8 cellular contexts compared by ENCODE assay signal in genomic region chr1:119549719-119550141, GRCh38. TPM values are rescaled to one million over a fixed set of nuclear protein-coding genes. Genes with fewer than 3 reads are reported as not detected.
DNase-seq lines count a peak whose midpoint lies in the region; ATAC-seq and TF ChIP-seq lines count a peak whose summit lies in the region.

No MANE protein-coding gene starts in this region.

- peak; percentile 29 for DNase-seq in activated CD4-positive, alpha-beta T cell treated with anti-CD3 and anti-CD28 coated beads, Interleukin-2, amount 10 ng/mL, durations not matched to agents 7 days and 5 days
- no peak for DNase-seq in activated CD4-positive, alpha-beta T cell treated with anti-CD3 and anti-CD28 coated beads for 1 hour
- DNase-seq in NCI-H2107 treated with DMSO at 0.1 percent for 48 hours (lab: John Stamatoyannopoulos, UW; ENCODE audit: unreplicated experiment) (peak; percentile 13), heart right ventricle (peak in 1 of 2 donors; percentile 55), renal cortical epithelial cell (ENCODE audit: low read depth) (peak; percentile 43)
- peak; percentile 7 to 15 for DNase-seq in activated CD4-positive, alpha-beta T cell treated with anti-CD3 and anti-CD28 coated beads, Interleukin-2, amount 50 U/mL, for 48 hours

- peak; percentile 81 for ATAC-seq in HG02852 (IDR thresholded peaks at IDR 0.05; ENCODE audit: unreplicated experiment)
- ATAC-seq in heart right ventricle = peak; percentile 63 to 85 (median 80)
- no peak for ATAC-seq in GM19467 (IDR thresholded peaks at IDR 0.05; ENCODE audit: unreplicated experiment)

- peak in 8 of 9 donors; percentile 33 to 67 (median 59) for TF ChIP-seq CTCF in heart right ventricle (IDR thresholded peaks at IDR 0.05)

- no peak overlapping the region for H3K27ac ChIP-seq in heart right ventricle

- no peaks in the 10 kb centered on the region for H3K36me3 ChIP-seq in heart right ventricle

- H3K4me1 Mint-ChIP-seq in activated CD4-positive, alpha-beta T cell treated with anti-CD3 and anti-CD28 coated beads, Interleukin-2, amount 10 ng/mL, durations not matched to agents 7 days and 5 days = no peaks in the 10 kb centered on the region

- H3K4me3 Mint-ChIP-seq in activated CD4-positive, alpha-beta T cell treated with anti-CD3 and anti-CD28 coated beads, Interleukin-2, amount 10 ng/mL, durations not matched to agents 7 days and 5 days = no peak overlapping the region

- POLR2A ChIA-PET in activated CD4-positive, alpha-beta T cell treated with anti-CD3 and anti-CD28 coated beads, Interleukin-2, amount 10 ng/mL, durations not matched to agents 7 days and 5 days (lab: Charles Lee) = no interaction called here

- CTCF ChIA-PET in activated CD4-positive, alpha-beta T cell treated with anti-CD3 and anti-CD28 coated beads, Interleukin-2, amount 10 ng/mL, durations not matched to agents 7 days and 5 days (lab: Charles Lee) = no interaction called here

- no peaks in the 10 kb centered on the region for H3K27me3 ChIP-seq in heart right ventricle

- no peak overlapping the region for H3K4me3 ChIP-seq in heart right ventricle

- H3K36me3 Mint-ChIP-seq in activated CD4-positive, alpha-beta T cell treated with anti-CD3 and anti-CD28 coated beads, Interleukin-2, amount 10 ng/mL, durations not matched to agents 7 days and 5 days (ENCODE audit: low read depth) = no peaks in the 10 kb centered on the region

- no peaks in the 10 kb centered on the region for H3K9me3 Mint-ChIP-seq in activated CD4-positive, alpha-beta T cell treated with anti-CD3 and anti-CD28 coated beads, Interleukin-2, amount 10 ng/mL, durations not matched to agents 7 days and 5 days

- no peaks in the 10 kb centered on the region for H3K9me3 ChIP-seq in heart right ventricle

- intact Hi-C loops in heart right ventricle (cut with DNase I) = loop anchor here in 2 of 10 donors (5.0 to 10.0 kb wide), 2 partner anchors 53 to 255 kb away; no protein-coding TSS in a partner anchor

- peaks cover 0 to 16% (median 0%) of the 10 kb centered on the region in 9 donors for H3K4me1 ChIP-seq in heart right ventricle

- no peak overlapping the region for H3K27ac Mint-ChIP-seq in activated CD4-positive, alpha-beta T cell treated with anti-CD3 and anti-CD28 coated beads, Interleukin-2, amount 10 ng/mL, durations not matched to agents 7 days and 5 days

- WGBS in heart right ventricle, 2 donors = 63 to 65% methylated on average over 5 of the region's 5 CpGs

- H3K27me3 Mint-ChIP-seq in activated CD4-positive, alpha-beta T cell treated with anti-CD3 and anti-CD28 coated beads, Interleukin-2, amount 10 ng/mL, durations not matched to agents 7 days and 5 days = peaks cover 2% of the 10 kb centered on the region

RNA-seq across cellular contexts. Expression of gene HSD3B1, which starts 42.7 kb away (rescaled TPM):
- total RNA-seq in activated CD4-positive, alpha-beta T cell treated with anti-CD3 and anti-CD28 coated beads, Interleukin-2, amount 10 ng/mL, durations not matched to agents 7 days and 5 days = not detected
- total RNA-seq in heart right ventricle (not detected), renal cortical epithelial cell (not detected in 2 replicates)
- polyA plus RNA-seq in heart right ventricle = not detected
